In genomic region chr12:55966408-55967281, GRCh38 we compare ENCODE assay signal across 8 cellular contexts. TPM values are rescaled to one million over a fixed set of nuclear protein-coding genes. Genes with fewer than 3 reads are reported as not detected.
DNase-seq lines count a peak whose midpoint lies in the region; ATAC-seq and TF ChIP-seq lines count a peak whose summit lies in the region.

Gene CDK2, plus strand, starts transcription at chr12:55966830. Its CDS starts 179 bp downstream, at chr12:55967009.

- 0 to 1% methylated on average over 45 of the region's 45 CpGs for WGBS in lower leg skin, 2 donors

- DNase-seq in CD1c-positive myeloid dendritic cell (ENCODE audit: extremely low spot score) (peak; percentile 92), NCI-H774 (lab: John Stamatoyannopoulos, UW) (peak; percentile 75), dorsolateral prefrontal cortex (peak; percentile 74 to 91 (median 84)), lower leg skin (ENCODE audit: low spot score in 2 of 2) (peak; percentile 93 to 99)
- DNase-seq in activated CD4-positive, alpha-beta T cell treated with anti-CD3 and anti-CD28 coated beads, Interleukin-2, amount 50 U/mL, for 48 hours, result peak; percentile 97 to 98
- DNase-seq in stimulated activated CD4-positive, alpha-beta T cell treated with anti-CD3 and anti-CD28 coated beads, Interleukin-4, amount 100 ng/mL, for 4 hours, result peak; percentile 88 to 92

- ATAC-seq in GM19351 (IDR thresholded peaks at IDR 0.05; ENCODE audit: unreplicated experiment) (peak; percentile 97), HG03520 (IDR thresholded peaks at IDR 0.05; ENCODE audit: unreplicated experiment) (peak; percentile 93)

- intact Hi-C loops in dorsolateral prefrontal cortex (cut with DNase I), result no loop called here
- intact Hi-C loops in lower leg skin (cut with DNase I; ENCODE audit: low total_unique reads), result no loop called here

- H3K4me3 ChIP-seq in dorsolateral prefrontal cortex (peak within 1 kb of the TSS; percentile 54 to 96 (median 78)), lower leg skin (ENCODE audit: low read depth, poor library complexity, severe bottlenecking) (peak within 1 kb of the TSS; percentile 80)

- peak within 1 kb of the TSS in 24 of 59 donors; percentile 18 to 84 (median 50) for H3K27ac ChIP-seq in dorsolateral prefrontal cortex

- no peaks in the 10 kb centered on the region for H3K27me3 ChIP-seq in dorsolateral prefrontal cortex

- TF ChIP-seq CTCF in dorsolateral prefrontal cortex (IDR thresholded peaks at IDR 0.05 in 54 of 56, conservative IDR thresholded peaks at IDR 0.05 in 2 of 56; ENCODE audit: low read depth in 1 of 56, partially characterized antibody in 56 of 56), result peak in 1 of 56 donors; percentile 22
- TF ChIP-seq CTCF in lower leg skin (IDR thresholded peaks at IDR 0.05), result no peak

- TF ChIP-seq POLR2A in lower leg skin (IDR thresholded peaks at IDR 0.05), result no peak

RNA-seq across cellular contexts. Expression of gene CDK2, which starts in this region (rescaled TPM):
- total RNA-seq in dorsolateral prefrontal cortex, result 10 to 100 TPM in 16 of 120 experiments, 1 to 10 TPM in 104; 2.0 to 21.4 (median 6.5) TPM
- 10 to 100 TPM; 18.3 to 25.2 (median 24.0) TPM for total RNA-seq in lower leg skin
